In the genomic region with DNA sequence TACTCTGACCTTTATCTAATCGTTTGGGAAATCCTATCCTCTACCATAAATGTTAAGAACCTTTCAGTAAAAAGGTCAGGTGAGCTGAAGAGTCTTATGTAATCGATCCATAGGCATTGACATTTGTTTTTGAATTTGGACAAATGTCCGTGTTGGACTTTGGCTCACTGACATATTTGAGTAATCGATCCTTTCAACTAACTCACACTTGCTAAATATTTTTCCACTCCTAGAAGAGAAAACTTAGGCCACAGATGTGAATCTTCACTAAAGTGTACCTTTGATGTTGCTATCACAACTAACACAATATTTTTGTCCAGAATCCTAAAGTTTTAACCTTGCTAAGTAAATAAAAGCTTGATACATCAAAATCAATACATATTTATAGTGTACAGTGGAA, we compare ENCODE assay signal across 28 cellular contexts.
"Had no signal": no experiment of that assay in that cellular context is flagged by ENCODE, and none has a peak within 500 bp of the region (broad histone marks: within the 10 kb centered on the region; RNA-seq: fewer than 3 reads in every experiment).

No MANE protein-coding gene starts in this region.

- H3K27me3 ChIP-seq: neutrophil, pancreas, spleen, suprapubic skin, testis, tibial artery, transverse colon, upper lobe of right lung, uterus had no signal

- H3K4me3 ChIP-seq: pancreas, psoas muscle, skin epidermis, smooth muscle cell, spleen, suprapubic skin, testis, tibial artery, transverse colon, upper lobe of right lung, uterus had no signal

- H3K36me3 ChIP-seq: neutrophil, pancreas, spleen, suprapubic skin, tibial artery, transverse colon, upper lobe of right lung, uterus had no signal

- H3K27ac ChIP-seq: neutrophil, pancreas, psoas muscle, skin epidermis, spleen, suprapubic skin, testis, tibial artery, transverse colon, upper lobe of right lung, uterus had no signal

- FAIRE-seq: pancreas had no signal

- H3K4me2 ChIP-seq: smooth muscle cell had no signal

- ATAC-seq: naive thymus-derived CD8-positive, alpha-beta T cell; natural killer cell treated with Interleukin-12 subunit alpha and Interleukin-12 subunit beta and Interleukin-15 and Interleukin-18, amount 100 ng/mL, for 72 hours; pancreas; psoas muscle; right cardiac atrium; sciatic nerve; stimulated activated memory B cell treated with anti-CD40 and anti-IgM and Interleukin-4, amounts not matched to agents 10 μg/mL and 1 μg/mL and 100 μg/mL, for 72 hours; stimulated activated naive CD8-positive, alpha-beta T cell treated with anti-CD3 and anti-CD28 coated beads, Interleukin-15, amount 100 ng/mL, for 72 hours; stimulated activated naive CD8-positive, alpha-beta T cell treated with anti-CD3 and anti-CD28 coated beads, Interleukin-15, Interleukin-2, amounts not matched to agents 100 U/mL and 50 U/mL, for 24 hours; upper lobe of right lung had no signal

- H3K4me1 ChIP-seq: pancreas, psoas muscle, spleen, suprapubic skin, testis, tibial artery, transverse colon, upper lobe of right lung, uterus had no signal

- DNase-seq: naive thymus-derived CD8-positive, alpha-beta T cell; nephron progenitor cell; nucleus accumbens; pancreas; psoas muscle; right cardiac atrium; spleen; stimulated activated CD4-positive, alpha-beta T cell treated with anti-CD3 and anti-CD28 coated beads, Interleukin-12 subunit alpha, Interleukin-12 subunit beta, amount 100 ng/mL, for 4 hours; stimulated activated CD4-positive, alpha-beta T cell treated with anti-CD3 and anti-CD28 coated beads, Interleukin-1b, Interleukin-23, amount 100 ng/mL, for 48 hours; stimulated activated CD4-positive, alpha-beta T cell treated with anti-CD3 and anti-CD28 coated beads, Interleukin-4, amount 100 ng/mL, for 1 hour; stimulated activated CD4-positive, alpha-beta T cell treated with anti-CD3 and anti-CD28 coated beads, Interleukin-4, amount 100 ng/mL, for 4 hours; stimulated activated CD8-positive, alpha-beta memory T cell treated with anti-CD3 and anti-CD28 coated beads, Interleukin-4, amount 100 ng/mL, for 48 hours; stimulated activated naive CD4-positive, alpha-beta T cell; stimulated activated naive CD8-positive, alpha-beta T cell treated with anti-CD3 and anti-CD28 coated beads, Interleukin-15, amount 100 ng/mL, for 72 hours; stimulated activated naive CD8-positive, alpha-beta T cell treated with anti-CD3 and anti-CD28 coated beads, Interleukin-15, Interleukin-2, amounts not matched to agents 100 U/mL and 50 U/mL, for 24 hours; substantia nigra; testis; tibial artery; transverse colon; upper lobe of right lung; uterus had no signal

- H3K9me3 ChIP-seq: neutrophil, pancreas, psoas muscle, spleen, suprapubic skin, testis, tibial artery, transverse colon, upper lobe of right lung, uterus had no signal
